Comparison of ENCODE assay signal across 9 cellular contexts in the genomic region with DNA sequence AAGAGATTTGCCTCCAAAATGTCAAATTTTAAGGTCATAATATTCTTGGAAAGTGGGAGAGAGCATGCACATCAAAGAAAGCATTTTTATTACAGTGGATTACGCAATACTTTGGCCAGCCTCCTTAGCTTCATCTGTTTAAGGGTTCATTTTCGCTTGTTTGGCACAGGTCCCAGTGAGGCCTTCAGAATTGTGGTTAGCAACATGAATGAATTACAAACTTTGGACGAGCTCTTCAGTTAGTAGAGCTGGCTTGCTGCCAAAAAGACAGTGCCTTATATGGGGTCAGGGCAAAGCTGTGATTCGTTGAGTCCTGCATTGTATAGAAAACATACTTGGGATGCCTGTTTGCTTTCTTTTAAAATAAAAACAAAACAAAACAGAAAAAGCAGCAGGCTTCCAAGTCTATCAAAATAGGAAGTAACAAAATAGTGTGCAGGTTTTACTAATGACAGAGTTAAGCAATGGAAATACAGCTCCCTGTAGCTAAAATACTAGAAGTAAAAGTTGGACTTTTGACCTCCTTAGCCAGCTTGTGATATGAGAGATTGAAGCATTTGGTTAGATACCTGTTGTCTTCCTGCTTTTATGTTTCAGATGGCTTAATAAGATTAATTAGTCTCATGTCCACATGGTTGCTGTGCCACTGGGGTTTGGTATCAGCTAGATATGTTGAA.
DNase-seq lines count a peak whose midpoint lies in the region; ATAC-seq and TF ChIP-seq lines count a peak whose summit lies in the region.
"Had no signal": no experiment of that assay in that cellular context is flagged by ENCODE, and none has a peak within 500 bp of the region (broad histone marks: within the 10 kb centered on the region; RNA-seq: fewer than 3 reads in every experiment).

No MANE protein-coding gene starts in this region.

- no peak for TF ChIP-seq POLR2A in esophagus squamous epithelium (IDR thresholded peaks at IDR 0.05)

- POLR2A ChIA-PET in WTC11 (lab: Charles Lee), result interaction anchor here (0.9 to 1.0 kb wide), 2 partner anchors 217 to 224 kb away, joined by 3 read pairs; no protein-coding TSS in a partner anchor

- no peaks in the 10 kb centered on the region for H3K9me3 ChIP-seq in esophagus squamous epithelium

- no peaks in the 10 kb centered on the region for H3K9me3 Mint-ChIP-seq in WTC11
- no peaks in the 10 kb centered on the region for H3K9me3 Mint-ChIP-seq in nephron

- H3K4me3 ChIP-seq in esophagus squamous epithelium (no peak overlapping the region), coronary artery (no peak overlapping the region)

- ATAC-seq in HG03378 (IDR thresholded peaks at IDR 0.05; ENCODE audit: unreplicated experiment) (peak; percentile 97), WTC11 (peak; percentile 26; the same call in 1 of the 2 replicates)

- H3K4me1 ChIP-seq in esophagus squamous epithelium, result peaks cover 10 to 71% (median 23%) of the 10 kb centered on the region in 3 donors

- H3K27me3 ChIP-seq in esophagus squamous epithelium, result no peaks in the 10 kb centered on the region

- H3K4me3 Mint-ChIP-seq in WTC11 (no peak overlapping the region), nephron (peak overlapping the region; percentile 32 to 54 (median 53))

- peaks cover 0 to 16% (median 0%) of the 10 kb centered on the region in 3 donors for H3K36me3 ChIP-seq in esophagus squamous epithelium

- CTCF ChIA-PET in WTC11 (lab: Charles Lee), result interaction anchor here (0.6 to 1.4 kb wide), 4 partner anchors 8 to 147 kb away, joined by 3 to 4 read pairs (median 3); no protein-coding TSS in a partner anchor

- intact Hi-C loops in esophagus squamous epithelium (cut with DNase I), result loop anchor here (10.0 kb wide), 1 partner anchor 190 kb away; a partner anchor contains a TSS

- H3K36me3 Mint-ChIP-seq in WTC11 (peaks cover 7% of the 10 kb centered on the region), nephron (ENCODE audit: low read depth) (peaks cover 33% of the 10 kb centered on the region)

- peak overlapping the region in 3 of 4 donors; percentile 18 to 73 (median 69) for H3K27ac ChIP-seq in esophagus squamous epithelium
- H3K27ac ChIP-seq in coronary artery, result peak overlapping the region in 1 of 2 donors; percentile 19
- H3K27ac ChIP-seq: VCaP had no signal

- H3K4me1 Mint-ChIP-seq in WTC11 (peaks cover 45% of the 10 kb centered on the region), nephron (peaks cover 54% of the 10 kb centered on the region)

- TF ChIP-seq CTCF in WTC11 (IDR thresholded peaks at IDR 0.05) (no peak), esophagus squamous epithelium (IDR thresholded peaks at IDR 0.05) (no peak), nephron (IDR thresholded peaks at IDR 0.05; ENCODE audit: unreplicated experiment in 3 of 3) (no peak), coronary artery (IDR thresholded peaks at IDR 0.05) (no peak)

- H3K27ac Mint-ChIP-seq in WTC11, result peak overlapping the region; percentile 42
- H3K27ac Mint-ChIP-seq in nephron, result peak overlapping the region; percentile 85 to 98 (median 93)

- H3K27me3 Mint-ChIP-seq in WTC11 (ENCODE audit: low read depth), result no peaks in the 10 kb centered on the region
- no peaks in the 10 kb centered on the region for H3K27me3 Mint-ChIP-seq in nephron (ENCODE audit: low read depth)

- DNase-seq in CMK (ENCODE audit: low read depth) (peak; percentile 80), GM19238 (ENCODE audit: insufficient read length, low spot score) (peak; percentile 30), NCI-H2196 treated with DMSO at 0.1 percent for 48 hours (lab: John Stamatoyannopoulos, UW; ENCODE audit: unreplicated experiment) (peak; percentile 77), WTC11 (ENCODE audit: low spot score) (no peak), esophagus squamous epithelium (lab: John Stamatoyannopoulos, UW) (peak; percentile 28), coronary artery (ENCODE audit: low spot score) (no peak)

- WGBS in esophagus squamous epithelium, 2 donors, result 0 to 2% methylated on average over 4 of the region's 4 CpGs

TF ChIP-seq in WTC11, 78 proteins besides CTCF, POLR2A, EP300 and RAD21:
- TF ChIP-seq JUN (CRISPR knock-in tag; IDR thresholded peaks at IDR 0.05), result no peak
- TF ChIP-seq, protein P1, sequence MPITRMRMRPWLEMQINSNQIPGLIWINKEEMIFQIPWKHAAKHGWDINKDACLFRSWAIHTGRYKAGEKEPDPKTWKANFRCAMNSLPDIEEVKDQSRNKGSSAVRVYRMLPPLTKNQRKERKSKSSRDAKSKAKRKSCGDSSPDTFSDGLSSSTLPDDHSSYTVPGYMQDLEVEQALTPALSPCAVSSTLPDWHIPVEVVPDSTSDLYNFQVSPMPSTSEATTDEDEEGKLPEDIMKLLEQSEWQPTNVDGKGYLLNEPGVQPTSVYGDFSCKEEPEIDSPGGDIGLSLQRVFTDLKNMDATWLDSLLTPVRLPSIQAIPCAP (CRISPR knock-in tag; IDR thresholded peaks at IDR 0.05), result no peak
- TF ChIP-seq ZNF317 (CRISPR knock-in tag; IDR thresholded peaks at IDR 0.05; ENCODE audit: borderline replicate concordance, low read depth), result no peak
- TF ChIP-seq PRRX2 (CRISPR knock-in tag; IDR thresholded peaks at IDR 0.05), result no peak
- TF ChIP-seq, protein P2, sequence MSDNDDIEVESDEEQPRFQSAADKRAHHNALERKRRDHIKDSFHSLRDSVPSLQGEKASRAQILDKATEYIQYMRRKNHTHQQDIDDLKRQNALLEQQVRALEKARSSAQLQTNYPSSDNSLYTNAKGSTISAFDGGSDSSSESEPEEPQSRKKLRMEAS (CRISPR knock-in tag; IDR thresholded peaks at IDR 0.05), result no peak
- TF ChIP-seq, protein P3, sequence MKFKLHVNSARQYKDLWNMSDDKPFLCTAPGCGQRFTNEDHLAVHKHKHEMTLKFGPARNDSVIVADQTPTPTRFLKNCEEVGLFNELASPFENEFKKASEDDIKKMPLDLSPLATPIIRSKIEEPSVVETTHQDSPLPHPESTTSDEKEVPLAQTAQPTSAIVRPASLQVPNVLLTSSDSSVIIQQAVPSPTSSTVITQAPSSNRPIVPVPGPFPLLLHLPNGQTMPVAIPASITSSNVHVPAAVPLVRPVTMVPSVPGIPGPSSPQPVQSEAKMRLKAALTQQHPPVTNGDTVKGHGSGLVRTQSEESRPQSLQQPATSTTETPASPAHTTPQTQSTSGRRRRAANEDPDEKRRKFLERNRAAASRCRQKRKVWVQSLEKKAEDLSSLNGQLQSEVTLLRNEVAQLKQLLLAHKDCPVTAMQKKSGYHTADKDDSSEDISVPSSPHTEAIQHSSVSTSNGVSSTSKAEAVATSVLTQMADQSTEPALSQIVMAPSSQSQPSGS (CRISPR knock-in tag; IDR thresholded peaks at IDR 0.05; ENCODE audit: borderline replicate concordance, low read depth), result no peak
- no peak for TF ChIP-seq ZNF121 (CRISPR knock-in tag; IDR thresholded peaks at IDR 0.05)
- TF ChIP-seq SP1 (CRISPR knock-in tag; conservative IDR thresholded peaks at IDR 0.05), result no peak
- TF ChIP-seq, protein P4, sequence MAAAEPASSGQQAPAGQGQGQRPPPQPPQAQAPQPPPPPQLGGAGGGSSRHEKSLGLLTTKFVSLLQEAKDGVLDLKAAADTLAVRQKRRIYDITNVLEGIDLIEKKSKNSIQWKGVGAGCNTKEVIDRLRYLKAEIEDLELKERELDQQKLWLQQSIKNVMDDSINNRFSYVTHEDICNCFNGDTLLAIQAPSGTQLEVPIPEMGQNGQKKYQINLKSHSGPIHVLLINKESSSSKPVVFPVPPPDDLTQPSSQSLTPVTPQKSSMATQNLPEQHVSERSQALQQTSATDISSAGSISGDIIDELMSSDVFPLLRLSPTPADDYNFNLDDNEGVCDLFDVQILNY (CRISPR knock-in tag; IDR thresholded peaks at IDR 0.05), result no peak
- no peak for TF ChIP-seq TEAD4 (CRISPR knock-in tag; IDR thresholded peaks at IDR 0.05)
- TF ChIP-seq HMGA2 (CRISPR knock-in tag; IDR thresholded peaks at IDR 0.05), result no peak
- no peak for TF ChIP-seq ZNF263 (CRISPR knock-in tag; IDR thresholded peaks at IDR 0.05; ENCODE audit: low read depth)
- TF ChIP-seq, protein P5, sequence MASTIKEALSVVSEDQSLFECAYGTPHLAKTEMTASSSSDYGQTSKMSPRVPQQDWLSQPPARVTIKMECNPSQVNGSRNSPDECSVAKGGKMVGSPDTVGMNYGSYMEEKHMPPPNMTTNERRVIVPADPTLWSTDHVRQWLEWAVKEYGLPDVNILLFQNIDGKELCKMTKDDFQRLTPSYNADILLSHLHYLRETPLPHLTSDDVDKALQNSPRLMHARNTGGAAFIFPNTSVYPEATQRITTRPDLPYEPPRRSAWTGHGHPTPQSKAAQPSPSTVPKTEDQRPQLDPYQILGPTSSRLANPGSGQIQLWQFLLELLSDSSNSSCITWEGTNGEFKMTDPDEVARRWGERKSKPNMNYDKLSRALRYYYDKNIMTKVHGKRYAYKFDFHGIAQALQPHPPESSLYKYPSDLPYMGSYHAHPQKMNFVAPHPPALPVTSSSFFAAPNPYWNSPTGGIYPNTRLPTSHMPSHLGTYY (CRISPR knock-in tag; IDR thresholded peaks at IDR 0.05), result no peak
- TF ChIP-seq ZNF396 (CRISPR knock-in tag; IDR thresholded peaks at IDR 0.05; ENCODE audit: borderline replicate concordance), result no peak
- TF ChIP-seq OVOL2 (CRISPR knock-in tag; IDR thresholded peaks at IDR 0.05; ENCODE audit: borderline replicate concordance), result no peak
- no peak for TF ChIP-seq ZNF219 (CRISPR knock-in tag; IDR thresholded peaks at IDR 0.05; ENCODE audit: borderline replicate concordance)
- no peak for TF ChIP-seq GABPB1 (CRISPR knock-in tag; IDR thresholded peaks at IDR 0.05)
- TF ChIP-seq, protein P6, sequence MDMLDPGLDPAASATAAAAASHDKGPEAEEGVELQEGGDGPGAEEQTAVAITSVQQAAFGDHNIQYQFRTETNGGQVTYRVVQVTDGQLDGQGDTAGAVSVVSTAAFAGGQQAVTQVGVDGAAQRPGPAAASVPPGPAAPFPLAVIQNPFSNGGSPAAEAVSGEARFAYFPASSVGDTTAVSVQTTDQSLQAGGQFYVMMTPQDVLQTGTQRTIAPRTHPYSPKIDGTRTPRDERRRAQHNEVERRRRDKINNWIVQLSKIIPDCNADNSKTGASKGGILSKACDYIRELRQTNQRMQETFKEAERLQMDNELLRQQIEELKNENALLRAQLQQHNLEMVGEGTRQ (CRISPR knock-in tag; IDR thresholded peaks at IDR 0.05), result no peak
- no peak for TF ChIP-seq ELF4 (CRISPR knock-in tag; IDR thresholded peaks at IDR 0.05; ENCODE audit: low read depth)
- TF ChIP-seq GRHL2 (CRISPR knock-in tag; IDR thresholded peaks at IDR 0.05; ENCODE audit: insufficient replicate concordance, severe bottlenecking), result no peak

Comparison
In these comparisons a context has a peak if more than half of its experiments do, and no peak if none do; other contexts are left out.
1. DNase-seq: peak in CMK (single experiment), GM19238 (single experiment), NCI-H2196 treated with DMSO at 0.1 percent for 48 hours (single experiment) and esophagus squamous epithelium (single experiment); none in WTC11 (single experiment) and coronary artery (single experiment).